In genomic region chr10:78029294-78030226, GRCh38 we compare ENCODE assay signal across 8 cellular contexts. TPM values are rescaled to one million over a fixed set of nuclear protein-coding genes. Genes with fewer than 3 reads are reported as not detected.
A peak's percentile ranks its signal among the peaks of the same experiment; 100 is the strongest.
DNase-seq lines count a peak whose midpoint lies in the region; ATAC-seq, FAIRE-seq and TF ChIP-seq lines count a peak whose summit lies in the region.

POLR3A (minus strand) TSS chr10:78029515; CDS start chr10:78029407, 108 bp downstream.

- ATAC-seq in GM21360 (IDR thresholded peaks at IDR 0.05; ENCODE audit: unreplicated experiment) = peak; percentile 53
- ATAC-seq in activated CD8-positive, alpha-beta memory T cell treated with anti-CD3 and anti-CD28 coated beads, Interleukin-2, amount 10 ng/mL, durations not matched to agents 7 days and 5 days = peak; percentile 61

- peak within 1 kb of the TSS; percentile 93 for H3K4me3 Mint-ChIP-seq in Caco-2 (ENCODE audit: unreplicated experiment)
- peak within 1 kb of the TSS; percentile 95 for H3K4me3 Mint-ChIP-seq in activated CD8-positive, alpha-beta memory T cell treated with anti-CD3 and anti-CD28 coated beads, Interleukin-2, amount 10 ng/mL, durations not matched to agents 7 days and 5 days

- CTCF ChIA-PET in Caco-2 (lab: Charles Lee) = interaction anchor here (0.6 to 1.3 kb wide), 4 partner anchors 101 to 560 kb away, joined by 3 to 4 read pairs (median 4); no protein-coding TSS in a partner anchor
- CTCF ChIA-PET in activated CD8-positive, alpha-beta memory T cell treated with anti-CD3 and anti-CD28 coated beads, Interleukin-2, amount 10 ng/mL, durations not matched to agents 7 days and 5 days (lab: Charles Lee) = interaction anchor here (0.6 to 1.9 kb wide), 8 partner anchors 9 to 624 kb away, joined by 3 to 8 read pairs (median 4); partner anchors contain the start of gene DLG5

- intact Hi-C loops in Caco-2 (cut with micrococcal nuclease; ENCODE audit: unreplicated experiment) = loop anchor here (1.0 to 2.0 kb wide), 2 partner anchors 120 to 183 kb away; no protein-coding TSS in a partner anchor

- H3K9me3 ChIP-seq in Caco-2 (no peaks in the 10 kb centered on the region), mesodermal cell (ENCODE audit: control insufficient read depth, low read length) (no peaks in the 10 kb centered on the region)

- peak; percentile 38 for FAIRE-seq in HTR-8/SVneo (lab: Jason Lieb, UNC)

- no peaks in the 10 kb centered on the region for H3K27me3 Mint-ChIP-seq in Caco-2 (ENCODE audit: insufficient read depth, unreplicated experiment)
- H3K27me3 Mint-ChIP-seq in activated CD8-positive, alpha-beta memory T cell treated with anti-CD3 and anti-CD28 coated beads, Interleukin-2, amount 10 ng/mL, durations not matched to agents 7 days and 5 days = no peaks in the 10 kb centered on the region

- no TSS peak for BruUV-seq in Caco-2 (replicated peaks; lab: Mats Ljungman, UMichigan)

- 0% methylated on average over 25 to 32 of the region's 35 CpGs for WGBS in mesodermal cell (ENCODE audit: insufficient coverage in 2 of 2), 2 experiments

- in situ Hi-C loops in endometrial microvascular endothelial cells (cut with HindIII; ENCODE audit: inconsistent ontology term, low pct_unique_long_range_greater_than_20kb, low sequenced_read_pairs) = loop anchor here (25.0 kb wide), 1 partner anchor 283 kb away; no protein-coding TSS in a partner anchor

- H3K27ac ChIP-seq in mesodermal cell (ENCODE audit: low read depth, low read length, severe bottlenecking) = peak within 1 kb of the TSS; percentile 72

- POLR2A ChIA-PET in Caco-2 (lab: Charles Lee) = no interaction called here

- peaks cover 32% of the 10 kb centered on the region for H3K36me3 Mint-ChIP-seq in Caco-2 (ENCODE audit: insufficient read depth, unreplicated experiment)
- H3K36me3 Mint-ChIP-seq in activated CD8-positive, alpha-beta memory T cell treated with anti-CD3 and anti-CD28 coated beads, Interleukin-2, amount 10 ng/mL, durations not matched to agents 7 days and 5 days = peaks cover 19% of the 10 kb centered on the region

- H3K4me3 ChIP-seq in Caco-2 (ENCODE audit: low read depth, low read length) = peak within 1 kb of the TSS; percentile 75
- H3K4me3 ChIP-seq in mesodermal cell (ENCODE audit: extremely low read depth, insufficient read depth, low read length, poor library complexity, severe bottlenecking) = peak within 1 kb of the TSS; percentile 82

- H3K4me1 ChIP-seq in Caco-2 = no peaks in the 10 kb centered on the region; the same call in 1 of the 2 replicates
- peaks cover 2% of the 10 kb centered on the region for H3K4me1 ChIP-seq in mesodermal cell (ENCODE audit: control insufficient read depth, insufficient read depth, low read length, poor library complexity, severe bottlenecking)

- TF ChIP-seq CTCF in Caco-2 (IDR thresholded peaks at IDR 0.05; ENCODE audit: insufficient read depth in 1 of 2, low read depth in 1 of 2, low read length in 1 of 2, severe bottlenecking in 1 of 2, unreplicated experiment in 1 of 2) = peak; percentile 78 to 79

- DNase-seq in Caco-2 (peak; percentile 95 to 98), HTR-8/SVneo (ENCODE audit: insufficient read length, low spot score) (peak; percentile 93), NOMO-1 treated with DMSO at 0.1 percent for 48 hours (lab: John Stamatoyannopoulos, UW; ENCODE audit: unreplicated experiment) (peak; percentile 88)
- peak; percentile 95 for DNase-seq in activated CD8-positive, alpha-beta memory T cell treated with anti-CD3 and anti-CD28 coated beads, Interleukin-2, amount 10 ng/mL, durations not matched to agents 7 days and 5 days
- DNase-seq in stimulated activated CD8-positive, alpha-beta memory T cell treated with anti-CD3 and anti-CD28 coated beads, Interleukin-15, amount 100 ng/mL, for 4 hours (ENCODE audit: low read depth in 2 of 2) = peak; percentile 77 to 84

- H3K27me3 ChIP-seq in Caco-2 (replicated peaks; ENCODE audit: control insufficient read depth, insufficient read depth, low read length) = no peaks in the 10 kb centered on the region

- H3K36me3 ChIP-seq in Caco-2 (ENCODE audit: control insufficient read depth, insufficient read depth, low read length) = peaks cover 2% of the 10 kb centered on the region; the same call in 1 of the 2 replicates
- H3K36me3 ChIP-seq in mesodermal cell (ENCODE audit: control insufficient read depth, insufficient read depth, low read length) = peaks cover 34% of the 10 kb centered on the region

- H3K4me1 Mint-ChIP-seq in Caco-2 (ENCODE audit: low read depth, unreplicated experiment) = peaks cover 5% of the 10 kb centered on the region
- H3K4me1 Mint-ChIP-seq in activated CD8-positive, alpha-beta memory T cell treated with anti-CD3 and anti-CD28 coated beads, Interleukin-2, amount 10 ng/mL, durations not matched to agents 7 days and 5 days = peaks cover 31% of the 10 kb centered on the region

- no peaks in the 10 kb centered on the region for H3K9me3 Mint-ChIP-seq in Caco-2 (ENCODE audit: unreplicated experiment)
- no peaks in the 10 kb centered on the region for H3K9me3 Mint-ChIP-seq in activated CD8-positive, alpha-beta memory T cell treated with anti-CD3 and anti-CD28 coated beads, Interleukin-2, amount 10 ng/mL, durations not matched to agents 7 days and 5 days (ENCODE audit: low read depth)

- peak within 1 kb of the TSS; percentile 89 for H3K27ac Mint-ChIP-seq in Caco-2 (ENCODE audit: unreplicated experiment)
- H3K27ac Mint-ChIP-seq in activated CD8-positive, alpha-beta memory T cell treated with anti-CD3 and anti-CD28 coated beads, Interleukin-2, amount 10 ng/mL, durations not matched to agents 7 days and 5 days = peak within 1 kb of the TSS; percentile 94

RNA-seq across cellular contexts. Expression of gene POLR3A, which starts in this region (rescaled TPM):
- total RNA-seq in Caco-2 (2022) (25.5 and 29.1 TPM in 2 replicates), endometrial microvascular endothelial cells (ENCODE audit: inconsistent ontology term) (18.8 TPM)
- 10 to 100 TPM; 17.7 to 20.8 TPM for total RNA-seq in activated CD8-positive, alpha-beta memory T cell treated with anti-CD3 and anti-CD28 coated beads, Interleukin-2, amount 10 ng/mL, durations not matched to agents 7 days and 5 days
- polyA plus RNA-seq in mesodermal cell (2013, experiment 1 of 2) = 15.6 TPM
- polyA plus RNA-seq in mesodermal cell (2013, experiment 2 of 2) = 15.0 TPM

Comparison
In these comparisons a context has a peak if more than half of its experiments do, and no peak if none do; other contexts are left out.
1. Peak in every context shown above with its lines: DNase-seq, ATAC-seq, H3K4me3 ChIP-seq and H3K27ac ChIP-seq.